Comparison of ENCODE assay signal across 8 cellular contexts in the genomic region with DNA sequence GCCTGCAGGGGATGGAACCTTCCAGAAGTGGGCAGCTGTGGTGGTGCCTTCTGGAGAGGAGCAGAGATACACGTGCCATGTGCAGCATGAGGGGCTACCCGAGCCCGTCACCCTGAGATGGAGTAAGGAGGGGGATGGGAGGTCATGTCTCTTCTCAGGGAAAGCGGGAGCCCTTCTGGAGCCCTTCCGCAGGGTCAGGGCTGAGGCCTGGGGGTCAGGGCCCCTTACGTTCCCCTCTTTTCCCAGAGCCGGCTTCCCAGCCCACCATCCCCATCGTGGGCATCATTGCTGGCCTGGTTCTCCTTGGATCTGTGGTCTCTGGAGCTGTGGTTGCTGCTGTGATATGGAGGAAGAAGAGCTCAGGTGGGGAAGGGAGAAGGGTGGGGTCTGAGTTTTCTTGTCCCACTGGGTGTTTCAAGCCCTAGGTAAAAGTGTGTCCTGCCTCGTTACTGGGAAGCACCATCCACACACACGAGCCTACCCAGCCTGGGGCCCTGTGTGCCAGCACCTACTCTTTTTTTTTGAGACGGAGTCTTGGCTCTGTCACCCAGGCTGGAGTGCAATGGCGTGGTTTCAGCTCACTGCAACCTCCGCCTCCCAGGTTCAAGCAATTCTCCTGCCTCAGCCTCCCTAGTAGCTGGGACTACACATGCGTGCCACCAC. TPM values are rescaled to one million over a fixed set of nuclear protein-coding genes. Genes with fewer than 3 reads are reported as not detected.
DNase-seq lines count a peak whose midpoint lies in the region; ATAC-seq and TF ChIP-seq lines count a peak whose summit lies in the region.
"Not testable (repeated sequence)": the region's sequence is repeated elsewhere in the genome, so short reads cannot be mapped to it uniquely, and the experiment has no call there.

No MANE protein-coding gene starts in this region.

- H3K27me3 Mint-ChIP-seq in CD4-positive, alpha-beta T cell; activated T-cell treated with anti-CD3 and anti-CD28 coated beads, Interleukin-2, amount 50 U/mL, for 72 hours (ENCODE audit: low read depth); glutamatergic neuron (ENCODE audit: unreplicated experiment): not testable (repeated sequence)

- H3K9me3 Mint-ChIP-seq in CD4-positive, alpha-beta T cell; activated T-cell treated with anti-CD3 and anti-CD28 coated beads, Interleukin-2, amount 50 U/mL, for 72 hours; glutamatergic neuron (ENCODE audit: unreplicated experiment): not testable (repeated sequence)

- POLR2A ChIA-PET in CD4-positive, alpha-beta T cell (lab: Charles Lee) = interaction anchor here (0.6 to 8.1 kb wide), 15 partner anchors 9 to 527 kb away, joined by 3 to 226 read pairs (median 24); a partner anchor contains a TSS

- H3K27ac ChIP-seq in CD4-positive, alpha-beta T cell (ENCODE audit: low read depth, low read length) = peak overlapping the region; percentile 95
- H3K27ac ChIP-seq in Peyer's patch (peak overlapping the region in 3 of 4 donors; percentile 4 to 100 (median 97)), tibial nerve (peak overlapping the region in 3 of 4 donors; percentile 22 to 99 (median 97))

- not testable (repeated sequence) for ATAC-seq in CD4-positive, alpha-beta T cell (ENCODE audit: poor library complexity); activated T-cell treated with anti-CD3 and anti-CD28 coated beads, Interleukin-2, amount 50 U/mL, for 72 hours (replicated peaks in 1 of 2)

- not testable (repeated sequence) for DNase-seq in CD4-positive, alpha-beta T cell; Peyer's patch; activated T-cell treated with anti-CD3 and anti-CD28 coated beads, Interleukin-2, amount 50 U/mL, for 72 hours; glutamatergic neuron; tibial nerve (ENCODE audit: low spot score in 2 of 2)
- DNase-seq in central memory CD4-positive, alpha-beta T cell = peak; percentile 6

- H3K27me3 ChIP-seq in CD4-positive, alpha-beta T cell (ENCODE audit: control insufficient read depth, insufficient read depth, low read length); Peyer's patch; mononuclear cell (ENCODE audit: insufficient read depth, low read length); skeletal muscle satellite cell (ENCODE audit: control insufficient read depth, insufficient read depth, low read length); tibial nerve: not testable (repeated sequence)

- H3K4me1 ChIP-seq in Peyer's patch (peaks cover 0 to 36% (median 24%) of the 10 kb centered on the region in 4 donors), mononuclear cell (ENCODE audit: insufficient read depth, low read length) (peaks cover 65% of the 10 kb centered on the region), skeletal muscle satellite cell (ENCODE audit: control insufficient read depth, insufficient read depth, low read length) (peaks cover 18% of the 10 kb centered on the region), tibial nerve (peaks cover 0 to 34% (median 19%) of the 10 kb centered on the region in 4 donors)

- H3K4me2 ChIP-seq in skeletal muscle satellite cell (ENCODE audit: low read length) = peak overlapping the region; percentile 28

- not testable (repeated sequence) for TF ChIP-seq CTCF in CD4-positive, alpha-beta T cell (IDR thresholded peaks at IDR 0.05); Peyer's patch (IDR thresholded peaks at IDR 0.05); glutamatergic neuron (IDR thresholded peaks at IDR 0.05; ENCODE audit: partially characterized antibody, unreplicated experiment); tibial nerve (IDR thresholded peaks at IDR 0.05)

- H3K36me3 ChIP-seq in Peyer's patch (peaks cover 0 to 44% (median 4%) of the 10 kb centered on the region in 3 donors), skeletal muscle satellite cell (ENCODE audit: insufficient read depth, low read length) (peaks cover 29% of the 10 kb centered on the region), tibial nerve (peaks cover 0 to 45% (median 4%) of the 10 kb centered on the region in 3 donors)

- H3K9ac ChIP-seq in skeletal muscle satellite cell (ENCODE audit: low read depth, low read length) = not testable (repeated sequence)

- peaks cover 82% of the 10 kb centered on the region for H3K4me1 Mint-ChIP-seq in CD4-positive, alpha-beta T cell (ENCODE audit: low read depth)
- H3K4me1 Mint-ChIP-seq in activated T-cell treated with anti-CD3 and anti-CD28 coated beads, Interleukin-2, amount 50 U/mL, for 72 hours (ENCODE audit: low read depth) = peaks cover 84% of the 10 kb centered on the region
- H3K4me1 Mint-ChIP-seq in glutamatergic neuron (ENCODE audit: low read depth, unreplicated experiment) = not testable (repeated sequence)

- H3K27ac Mint-ChIP-seq in CD4-positive, alpha-beta T cell = peak overlapping the region; percentile 98
- peak overlapping the region; percentile 98 for H3K27ac Mint-ChIP-seq in activated T-cell treated with anti-CD3 and anti-CD28 coated beads, Interleukin-2, amount 50 U/mL, for 72 hours
- H3K27ac Mint-ChIP-seq in glutamatergic neuron (ENCODE audit: unreplicated experiment) = not testable (repeated sequence)

- CTCF ChIA-PET in CD4-positive, alpha-beta T cell (lab: Charles Lee) = interaction anchor here (1.0 to 5.6 kb wide), 6 partner anchors 10 to 106 kb away, joined by 3 to 64 read pairs (median 8); no protein-coding TSS in a partner anchor

- not testable (repeated sequence) for H3K9me3 ChIP-seq in CD4-positive, alpha-beta T cell (ENCODE audit: control insufficient read depth, low read length); Peyer's patch; mononuclear cell (ENCODE audit: low read depth, low read length); skeletal muscle satellite cell (replicated peaks; ENCODE audit: low read length); tibial nerve

- peak in 1 of 2 donors; percentile 3 for TF ChIP-seq EP300 in tibial nerve (IDR thresholded peaks at IDR 0.05)

- intact Hi-C loops in CD4-positive, alpha-beta T cell (cut with DNase I, micrococcal nuclease) = loop anchor here in 1 of 2 experiments (2.0 kb wide), 1 partner anchor 17 kb away; no protein-coding TSS in a partner anchor

- H3K4me3 ChIP-seq in Peyer's patch (peak overlapping the region; percentile 83 to 100 (median 98)), mononuclear cell (ENCODE audit: low read length) (peak overlapping the region; percentile 100), tibial nerve (peak overlapping the region; percentile 11 to 90 (median 77))
- H3K4me3 ChIP-seq in skeletal muscle satellite cell (ENCODE audit: low read length) = not testable (repeated sequence)

- not testable (repeated sequence) for TF ChIP-seq POLR2A in Peyer's patch (IDR thresholded peaks at IDR 0.05); tibial nerve (IDR thresholded peaks at IDR 0.05)

- 86 to 88% methylated on average over 14 of the region's 14 CpGs for WGBS in tibial nerve, 2 donors

- H3K36me3 Mint-ChIP-seq in CD4-positive, alpha-beta T cell (ENCODE audit: low read depth) = peaks cover 64% of the 10 kb centered on the region
- H3K36me3 Mint-ChIP-seq in activated T-cell treated with anti-CD3 and anti-CD28 coated beads, Interleukin-2, amount 50 U/mL, for 72 hours (ENCODE audit: insufficient read depth in 2 of 2) = peaks cover 35 to 46% of the 10 kb centered on the region in 2 donors
- not testable (repeated sequence) for H3K36me3 Mint-ChIP-seq in glutamatergic neuron (ENCODE audit: unreplicated experiment)

- H3K4me3 Mint-ChIP-seq in CD4-positive, alpha-beta T cell = peak overlapping the region; percentile 100
- H3K4me3 Mint-ChIP-seq in activated T-cell treated with anti-CD3 and anti-CD28 coated beads, Interleukin-2, amount 50 U/mL, for 72 hours = peak overlapping the region; percentile 98 to 99
- peak overlapping the region; percentile 49 for H3K4me3 Mint-ChIP-seq in glutamatergic neuron (ENCODE audit: unreplicated experiment)

RNA-seq across cellular contexts. Expression of a gene that starts 2.1 kb away (rescaled TPM):
- 1,000 to 10,000 TPM; 1,136 to 1,173 TPM for total RNA-seq in CD4-positive, alpha-beta T cell
- 100 to 1,000 TPM; 313 to 404 (median 383) TPM for total RNA-seq in Peyer's patch
- 100 to 1,000 TPM; 713 to 829 TPM for total RNA-seq in activated T-cell treated with anti-CD3 and anti-CD28 coated beads, Interleukin-2, amount 50 U/mL, for 72 hours
- total RNA-seq in glutamatergic neuron (ENCODE audit: unreplicated experiment) = 18.1 TPM
- total RNA-seq in mononuclear cell = 1,812 TPM
- total RNA-seq in skeletal muscle satellite cell (2012; rRNA removed) = 110 and 115 TPM in 2 replicates
- 100 to 1,000 TPM; 483 to 900 (median 631) TPM for total RNA-seq in tibial nerve

Comparison
In these comparisons a context has a peak if more than half of its experiments do, and no peak if none do; other contexts are left out.
1. H3K4me3 Mint-ChIP-seq: peak in every context shown above with its lines; median percentile 100 in CD4-positive, alpha-beta T cell; 98 in activated T-cell treated with anti-CD3 and anti-CD28 coated beads, Interleukin-2, amount 50 U/mL, for 72 hours; 49 in glutamatergic neuron.
2. RNA of a gene that starts 2.1 kb away (total RNA-seq): 1,812 TPM in mononuclear cell (single experiment), 1,136 to 1,173 TPM in CD4-positive, alpha-beta T cell, 713 to 829 TPM in activated T-cell treated with anti-CD3 and anti-CD28 coated beads, Interleukin-2, amount 50 U/mL, for 72 hours, 483 to 900 TPM in tibial nerve and 313 to 404 TPM in Peyer's patch; 18.1 TPM in glutamatergic neuron (single experiment); every median in the first group is over 10 times any median in the second.
3. Peak in every context shown above with its lines, with median percentiles within 50 percentile points of each other: H3K27ac ChIP-seq.